In the genomic region with DNA sequence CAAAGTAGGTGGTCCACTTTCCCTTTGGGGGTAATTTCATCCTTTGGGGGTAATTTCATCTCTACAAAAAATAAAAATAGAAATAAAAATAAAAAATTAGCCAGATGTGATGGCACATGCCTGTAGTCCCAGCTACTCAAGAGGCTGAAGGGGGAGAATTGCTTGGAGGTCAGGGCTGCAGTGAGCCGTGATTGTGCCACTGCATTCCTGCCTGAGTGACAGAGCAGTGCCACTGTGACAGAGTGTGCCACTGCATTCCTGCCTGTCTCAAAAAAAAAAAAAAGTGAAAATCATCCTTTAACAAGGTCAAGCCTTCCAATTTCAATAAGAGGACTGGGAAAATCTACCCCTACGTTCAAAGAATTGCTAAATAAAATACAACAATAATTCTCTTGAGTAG, we compare ENCODE assay signal across 28 cellular contexts.
"Had no signal": no experiment of that assay in that cellular context is flagged by ENCODE, and none has a peak within 500 bp of the region (broad histone marks: within the 10 kb centered on the region; RNA-seq: fewer than 3 reads in every experiment).

No MANE protein-coding gene starts in this region.

- FAIRE-seq: pancreas, urothelium cell line had no signal

- H3K4me3 ChIP-seq: neural progenitor cell, pancreas, prostate gland, right atrium auricular region, skin epidermis, smooth muscle cell, spleen, thoracic aorta, thyroid gland, tibial nerve, upper lobe of left lung, vagina had no signal

- H3K27me3 ChIP-seq: neural progenitor cell, pancreas, right atrium auricular region, spleen, thyroid gland, tibial nerve, upper lobe of left lung, vagina had no signal

- H3K9me3 ChIP-seq: pancreas, prostate gland, right atrium auricular region, spleen, thoracic aorta, thyroid gland, tibial nerve, upper lobe of left lung, vagina had no signal

- H3K36me3 ChIP-seq: neural progenitor cell, pancreas, prostate gland, right atrium auricular region, spleen, thoracic aorta, thyroid gland, tibial nerve, upper lobe of left lung, vagina had no signal

- H3K27ac ChIP-seq: neural progenitor cell, pancreas, prostate gland, right atrium auricular region, skin epidermis, spleen, thoracic aorta, thyroid gland, tibial nerve, upper lobe of left lung, vagina had no signal

- DNase-seq: naive thymus-derived CD4-positive, alpha-beta T cell; natural killer cell; occipital lobe; pancreas; retina; spleen; stimulated activated CD4-positive, alpha-beta T cell treated with anti-CD3 and anti-CD28 coated beads, Interleukin-12 subunit alpha, Interleukin-12 subunit beta, amount 100 ng/mL, for 4 hours; stimulated activated CD4-positive, alpha-beta T cell treated with anti-CD3 and anti-CD28 coated beads, Interleukin-1b, Interleukin-23, amount 100 ng/mL, for 48 hours; stimulated activated CD4-positive, alpha-beta T cell treated with anti-CD3 and anti-CD28 coated beads, Interleukin-4, amount 100 ng/mL, for 1 hour; stimulated activated CD4-positive, alpha-beta T cell treated with anti-CD3 and anti-CD28 coated beads, Interleukin-4, amount 100 ng/mL, for 4 hours; stimulated activated CD8-positive, alpha-beta memory T cell treated with anti-CD3 and anti-CD28 coated beads, Interleukin-4, amount 100 ng/mL, for 48 hours; stimulated activated naive CD4-positive, alpha-beta T cell; stimulated activated naive CD8-positive, alpha-beta T cell treated with anti-CD3 and anti-CD28 coated beads, Interleukin-15, amount 100 ng/mL, for 72 hours; stimulated activated naive CD8-positive, alpha-beta T cell treated with anti-CD3 and anti-CD28 coated beads, Interleukin-15, Interleukin-2, amounts not matched to agents 100 U/mL and 50 U/mL, for 24 hours; trophoblast cell; upper lobe of left lung had no signal

- ATAC-seq: naive thymus-derived CD4-positive, alpha-beta T cell; natural killer cell; pancreas; sciatic nerve; stimulated activated memory B cell treated with anti-CD40 and anti-IgM and Interleukin-4, amounts not matched to agents 10 μg/mL and 1 μg/mL and 100 μg/mL, for 72 hours; stimulated activated naive CD8-positive, alpha-beta T cell treated with anti-CD3 and anti-CD28 coated beads, Interleukin-15, amount 100 ng/mL, for 72 hours; stimulated activated naive CD8-positive, alpha-beta T cell treated with anti-CD3 and anti-CD28 coated beads, Interleukin-15, Interleukin-2, amounts not matched to agents 100 U/mL and 50 U/mL, for 24 hours had no signal

- H3K4me1 ChIP-seq: neural progenitor cell, pancreas, prostate gland, right atrium auricular region, thyroid gland, upper lobe of left lung, vagina had no signal
